ENCODE assay signal across 16 cellular contexts in genomic region chr3:12579456-12579855, GRCh38. TPM values are rescaled to one million over a fixed set of nuclear protein-coding genes. Genes with fewer than 3 reads are reported as not detected.
A peak's percentile ranks its signal among the peaks of the same experiment; 100 is the strongest.
DNase-seq lines count a peak whose midpoint lies in the region; ATAC-seq and TF ChIP-seq lines count a peak whose summit lies in the region.
"Had no signal": no experiment of that assay in that cellular context is flagged by ENCODE, and none has a peak within 500 bp of the region (broad histone marks: within the 10 kb centered on the region; RNA-seq: fewer than 3 reads in every experiment).

No MANE protein-coding gene starts in this region.

- H3K9ac ChIP-seq in fibroblast of lung (ENCODE audit: insufficient read depth, low read length) (no peak overlapping the region), colonic mucosa (ENCODE audit: low read depth in 2 of 2, low read length in 2 of 2) (no peak overlapping the region)

- H3K27me3 ChIP-seq in fibroblast of lung (ENCODE audit: control insufficient read depth, insufficient read depth, low read length) = no peaks in the 10 kb centered on the region
- H3K27me3 ChIP-seq in suprapubic skin = no peaks in the 10 kb centered on the region
- H3K27me3 ChIP-seq in colonic mucosa = no peaks in the 10 kb centered on the region
- H3K27me3 ChIP-seq: left lung had no signal

- no peaks in the 10 kb centered on the region for H4K20me1 ChIP-seq in fibroblast of lung (ENCODE audit: control insufficient read depth, extremely low read depth, insufficient read depth, low read length)

- no peak overlapping the region for H2AFZ ChIP-seq in fibroblast of lung (ENCODE audit: low read length)

- no peak overlapping the region for H3K4me2 ChIP-seq in fibroblast of lung (ENCODE audit: extremely low read depth, insufficient read depth, low read length)

- TF ChIP-seq CTCF in fibroblast of lung (conservative IDR thresholded peaks at IDR 0.05 in 1 of 2, IDR thresholded peaks at IDR 0.05 in 1 of 2; ENCODE audit: low read depth in 1 of 2, low read length in 2 of 2) = no peak
- TF ChIP-seq CTCF in suprapubic skin (IDR thresholded peaks at IDR 0.05) = no peak
- TF ChIP-seq CTCF in colonic mucosa (IDR thresholded peaks at IDR 0.05) = no peak

- peaks cover 3% of the 10 kb centered on the region for H3K4me1 Mint-ChIP-seq in activated naive CD4-positive, alpha-beta T cell treated with anti-CD3 and anti-CD28 coated beads, Interleukin-2, amount 50 U/mL, for 24 hours
- H3K4me1 Mint-ChIP-seq in stimulated activated memory B cell treated with anti-CD40 and anti-IgM and Interleukin-4, amounts not matched to agents 10 μg/mL and 1 μg/mL and 100 μg/mL, for 72 hours = peaks cover 9% of the 10 kb centered on the region

- intact Hi-C loops in colonic mucosa (cut with DNase I) = no loop called here

- H3K4me3 ChIP-seq in fibroblast of lung (replicated peaks in 1 of 4; ENCODE audit: control extremely low read depth in 1 of 4, insufficient read depth in 1 of 4, low read depth in 3 of 4, low read length in 4 of 4) = no peak overlapping the region
- no peak overlapping the region for H3K4me3 ChIP-seq in suprapubic skin
- H3K4me3 ChIP-seq in colonic mucosa = no peak overlapping the region
- H3K4me3 ChIP-seq: left lung had no signal

- DNase-seq in activated naive CD4-positive, alpha-beta T cell treated with anti-CD3 and anti-CD28 coated beads, Interleukin-2, amount 50 U/mL, for 16 hours = no peak
- DNase-seq in UCSD-AML1 (lab: John Stamatoyannopoulos, UW; ENCODE audit: unreplicated experiment) (peak; percentile 36), fibroblast of lung (ENCODE audit: low read depth in 2 of 2) (no peak), suprapubic skin (ENCODE audit: low spot score in 2 of 2) (no peak), colonic mucosa (no peak), NCI-H69 (lab: John Stamatoyannopoulos, UW) (no peak)
- DNase-seq: amniotic stem cell, cortex of kidney, left lung, NCI-H1436 treated with DMSO at 0.1 percent for 48 hours, NCI-H345, T-helper 9 cell had no signal

- H3K27ac ChIP-seq in fibroblast of lung (ENCODE audit: insufficient read depth, low read length) = peak overlapping the region; percentile 45
- H3K27ac ChIP-seq in suprapubic skin = no peak overlapping the region
- no peak overlapping the region for H3K27ac ChIP-seq in colonic mucosa

- no peaks in the 10 kb centered on the region for H3K27me3 Mint-ChIP-seq in activated naive CD4-positive, alpha-beta T cell treated with anti-CD3 and anti-CD28 coated beads, Interleukin-2, amount 50 U/mL, for 24 hours
- no peaks in the 10 kb centered on the region for H3K27me3 Mint-ChIP-seq in stimulated activated memory B cell treated with anti-CD40 and anti-IgM and Interleukin-4, amounts not matched to agents 10 μg/mL and 1 μg/mL and 100 μg/mL, for 72 hours

- no peak for TF ChIP-seq POLR2A in suprapubic skin (IDR thresholded peaks at IDR 0.05)

- H3K9me3 Mint-ChIP-seq in activated naive CD4-positive, alpha-beta T cell treated with anti-CD3 and anti-CD28 coated beads, Interleukin-2, amount 50 U/mL, for 24 hours = peaks cover 5% of the 10 kb centered on the region
- H3K9me3 Mint-ChIP-seq in stimulated activated memory B cell treated with anti-CD40 and anti-IgM and Interleukin-4, amounts not matched to agents 10 μg/mL and 1 μg/mL and 100 μg/mL, for 72 hours = peaks cover 3% of the 10 kb centered on the region

- no peak for TF ChIP-seq EP300 in suprapubic skin (IDR thresholded peaks at IDR 0.05)

- peaks cover 10% of the 10 kb centered on the region for H3K4me1 ChIP-seq in fibroblast of lung (ENCODE audit: control insufficient read depth, extremely low read depth, insufficient read depth, low read length)
- H3K4me1 ChIP-seq in suprapubic skin = no peaks in the 10 kb centered on the region
- H3K4me1 ChIP-seq in colonic mucosa = no peaks in the 10 kb centered on the region

- H3K79me2 ChIP-seq in fibroblast of lung (ENCODE audit: control insufficient read depth, insufficient read depth, low read length) = peaks cover 1% of the 10 kb centered on the region

- WGBS in suprapubic skin = 88% methylated on average over 3 of the region's 3 CpGs

- H3K36me3 ChIP-seq in fibroblast of lung (ENCODE audit: control insufficient read depth, insufficient read depth, low read length) (peaks cover 25% of the 10 kb centered on the region), suprapubic skin (peaks cover 96% of the 10 kb centered on the region), colonic mucosa (peaks cover 12% of the 10 kb centered on the region)

- H3K27ac Mint-ChIP-seq in activated naive CD4-positive, alpha-beta T cell treated with anti-CD3 and anti-CD28 coated beads, Interleukin-2, amount 50 U/mL, for 24 hours = peak overlapping the region; percentile 62
- peak overlapping the region; percentile 38 for H3K27ac Mint-ChIP-seq in stimulated activated memory B cell treated with anti-CD40 and anti-IgM and Interleukin-4, amounts not matched to agents 10 μg/mL and 1 μg/mL and 100 μg/mL, for 72 hours

- H3K36me3 Mint-ChIP-seq in activated naive CD4-positive, alpha-beta T cell treated with anti-CD3 and anti-CD28 coated beads, Interleukin-2, amount 50 U/mL, for 24 hours = peaks cover 39% of the 10 kb centered on the region
- peaks cover 81% of the 10 kb centered on the region for H3K36me3 Mint-ChIP-seq in stimulated activated memory B cell treated with anti-CD40 and anti-IgM and Interleukin-4, amounts not matched to agents 10 μg/mL and 1 μg/mL and 100 μg/mL, for 72 hours

- ATAC-seq in stimulated activated memory B cell treated with anti-CD40 and anti-IgM and Interleukin-4, amounts not matched to agents 10 μg/mL and 1 μg/mL and 100 μg/mL, for 72 hours = no peak

- no peak overlapping the region for H3K4me3 Mint-ChIP-seq in activated naive CD4-positive, alpha-beta T cell treated with anti-CD3 and anti-CD28 coated beads, Interleukin-2, amount 50 U/mL, for 24 hours
- H3K4me3 Mint-ChIP-seq in stimulated activated memory B cell treated with anti-CD40 and anti-IgM and Interleukin-4, amounts not matched to agents 10 μg/mL and 1 μg/mL and 100 μg/mL, for 72 hours = no peak overlapping the region

- H3K9me3 ChIP-seq in fibroblast of lung (ENCODE audit: control insufficient read depth, insufficient read depth, low read depth, low read length) (no peaks in the 10 kb centered on the region), suprapubic skin (no peaks in the 10 kb centered on the region), colonic mucosa (no peaks in the 10 kb centered on the region)
- H3K9me3 ChIP-seq: left lung had no signal

RNA-seq across cellular contexts. Expression of gene MKRN2, which starts 22.6 kb away (rescaled TPM):
- total RNA-seq in fibroblast of lung = 28.8 and 37.7 TPM in 2 replicates
- polyA plus RNA-seq in fibroblast of lung = 36.6 and 48.1 TPM in 2 replicates
- polyA plus RNA-seq in fibroblast of lung (2012) = 26.7 and 31.7 TPM in 2 replicates
- polyA minus RNA-seq in fibroblast of lung (ENCODE audit: low replicate concordance) = 25.1 and 46.9 TPM in 2 replicates
- 10 to 100 TPM; 23.4 to 26.6 (median 24.6) TPM for total RNA-seq in suprapubic skin
- total RNA-seq in colonic mucosa = 10 to 100 TPM; 20.9 to 21.2 TPM

RNA-seq across cellular contexts. Expression of gene MKRN2OS, which starts 34.2 kb away (rescaled TPM):
- not detected in 2 replicates for total RNA-seq in fibroblast of lung
- polyA plus RNA-seq in fibroblast of lung = not detected in 2 replicates
- polyA plus RNA-seq in fibroblast of lung (2012) = not detected in 2 replicates
- not detected in 2 replicates for polyA minus RNA-seq in fibroblast of lung (ENCODE audit: low replicate concordance)
- total RNA-seq in suprapubic skin = 1 to 10 TPM in 3 of 4 donors, under 1 TPM in 1; 0.91 to 2.0 (median 1.6) TPM
- 1 to 10 TPM; 6.1 to 6.5 TPM for total RNA-seq in colonic mucosa
- total RNA-seq: activated CD8-positive, alpha-beta memory T cell treated with anti-CD3 and anti-CD28 coated beads for 36 hours; subcutaneous adipose tissue had no signal
